Comparison of ENCODE assay signal across 29 cellular contexts in the genomic region with DNA sequence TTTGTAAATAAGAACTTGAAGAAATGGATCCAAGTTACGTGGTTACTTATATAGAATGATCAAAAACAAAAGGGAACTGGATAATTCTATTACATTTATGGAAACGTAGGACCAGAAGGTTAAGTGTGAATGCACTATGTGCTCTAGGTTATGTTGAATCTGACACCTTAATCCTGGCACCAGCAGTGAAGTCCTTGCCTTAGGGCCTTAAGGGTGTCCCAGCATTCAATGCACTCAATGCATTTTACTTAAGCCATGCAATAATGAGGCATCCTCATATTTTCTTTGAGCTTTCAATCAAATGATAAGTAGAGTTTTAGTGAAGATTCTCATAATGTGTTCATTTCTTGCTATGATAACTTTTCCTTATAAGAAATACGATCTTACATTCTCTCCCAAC.
"Had no signal": no experiment of that assay in that cellular context is flagged by ENCODE, and none has a peak within 500 bp of the region (broad histone marks: within the 10 kb centered on the region; RNA-seq: fewer than 3 reads in every experiment).

No MANE protein-coding gene starts in this region.

- H3K36me3 ChIP-seq: ascending aorta, cardiac muscle cell, WERI-Rb-1 had no signal

- H3K27me3 Mint-ChIP-seq: activated CD4-positive, alpha-beta T cell treated with anti-CD3 and anti-CD28 coated beads for 36 hours; activated CD4-positive, alpha-beta T cell treated with anti-CD3 and anti-CD28 coated beads, Interleukin-2, amount 10 ng/mL, durations not matched to agents 7 days and 5 days; activated T-cell treated with anti-CD3 and anti-CD28 coated beads, Interleukin-2, amount 50 U/mL, for 24 hours; central memory CD8-positive, alpha-beta T cell had no signal

- DNase-seq: activated CD4-positive, alpha-beta T cell treated with anti-CD3 and anti-CD28 coated beads for 36 hours; activated CD4-positive, alpha-beta T cell treated with anti-CD3 and anti-CD28 coated beads, Interleukin-2, amount 10 ng/mL, durations not matched to agents 7 days and 5 days; activated CD4-positive, alpha-beta T cell treated with anti-CD3 and anti-CD28 coated beads, Interleukin-2, amount 50 U/mL, for 48 hours; activated CD8-positive, alpha-beta T cell treated with anti-CD3 and anti-CD28 coated beads, Interleukin-2, amount 10 ng/mL, durations not matched to agents 7 days and 5 days; activated gamma-delta T cell; activated naive CD4-positive, alpha-beta T cell treated with Interleukin-2 at 50 U/mL for 16 hours; activated naive CD8-positive, alpha-beta T cell treated with anti-CD3 and anti-CD28 coated beads, Interleukin-2, amount 10 ng/mL, durations not matched to agents 7 days and 5 days; activated T-cell treated with anti-CD3 and anti-CD28 coated beads, Interleukin-2, amount 50 U/mL, for 24 hours; amygdala; KG1; MM.1S; NCI-H1048; NCI-H1436 treated with DMSO at 0.1 percent for 48 hours; NCI-H1694 treated with DMSO at 0.1 percent for 48 hours; NCI-H2029; NCI-H2171; NCI-H510A; NCI-H526; NCI-H748 treated with DMSO at 0.1 percent for 48 hours; NK-92 treated with Interleukin-12 subunit alpha and Interleukin-12 subunit beta, amount 100 ng/mL, for 24 hours; Right ventricle myocardium superior; T1000; WERI-Rb-1 had no signal

- ATAC-seq: activated CD4-positive, alpha-beta T cell treated with anti-CD3 and anti-CD28 coated beads for 36 hours; activated CD4-positive, CD25-positive, alpha-beta regulatory T cell treated with anti-CD3 and anti-CD28 coated beads, Interleukin-2, amount 50 U/mL, for 24 hours; activated CD8-positive, alpha-beta T cell treated with anti-CD3 and anti-CD28 coated beads, Interleukin-2, amount 10 ng/mL, durations not matched to agents 7 days and 5 days had no signal

- H3K4me3 Mint-ChIP-seq: activated CD4-positive, alpha-beta T cell treated with anti-CD3 and anti-CD28 coated beads for 36 hours; activated CD4-positive, alpha-beta T cell treated with anti-CD3 and anti-CD28 coated beads, Interleukin-2, amount 10 ng/mL, durations not matched to agents 7 days and 5 days; activated CD8-positive, alpha-beta T cell treated with anti-CD3 and anti-CD28 coated beads, Interleukin-2, amount 10 ng/mL, durations not matched to agents 7 days and 5 days; activated naive CD4-positive, alpha-beta T cell treated with anti-CD3 and anti-CD28 coated beads, Interleukin-2, amount 50 U/mL, for 24 hours; activated naive CD8-positive, alpha-beta T cell treated with anti-CD3 and anti-CD28 coated beads, Interleukin-2, amount 10 ng/mL, durations not matched to agents 7 days and 5 days; activated T-cell treated with anti-CD3 and anti-CD28 coated beads, Interleukin-2, amount 50 U/mL, for 24 hours; central memory CD8-positive, alpha-beta T cell had no signal

- H3K4me3 ChIP-seq: ascending aorta, cardiac muscle cell had no signal

- H3K27me3 ChIP-seq: ascending aorta, cardiac muscle cell had no signal

- H3K27ac Mint-ChIP-seq: activated CD4-positive, alpha-beta T cell treated with anti-CD3 and anti-CD28 coated beads for 36 hours; activated CD4-positive, alpha-beta T cell treated with anti-CD3 and anti-CD28 coated beads, Interleukin-2, amount 10 ng/mL, durations not matched to agents 7 days and 5 days; activated CD8-positive, alpha-beta T cell treated with anti-CD3 and anti-CD28 coated beads, Interleukin-2, amount 10 ng/mL, durations not matched to agents 7 days and 5 days; activated naive CD4-positive, alpha-beta T cell treated with anti-CD3 and anti-CD28 coated beads, Interleukin-2, amount 50 U/mL, for 24 hours; activated naive CD8-positive, alpha-beta T cell treated with anti-CD3 and anti-CD28 coated beads, Interleukin-2, amount 10 ng/mL, durations not matched to agents 7 days and 5 days; activated T-cell treated with anti-CD3 and anti-CD28 coated beads, Interleukin-2, amount 50 U/mL, for 24 hours; activated T-helper 2 cell treated with anti-CD3 and anti-CD28 coated beads, Interferon-gamma antibody, Interleukin-2, Interleukin-4, amounts not matched to agents 10 μg/mL and 5 μg/mL and 100 μg/mL, durations not matched to agents 14 hours and 24 hours and 36 hours had no signal

- H3K9me3 ChIP-seq: ascending aorta had no signal

- H3K9me3 Mint-ChIP-seq: activated naive CD4-positive, alpha-beta T cell treated with anti-CD3 and anti-CD28 coated beads, Interleukin-2, amount 50 U/mL, for 24 hours; activated T-cell treated with anti-CD3 and anti-CD28 coated beads, Interleukin-2, amount 50 U/mL, for 24 hours; central memory CD8-positive, alpha-beta T cell had no signal

- H3K36me3 Mint-ChIP-seq: activated naive CD4-positive, alpha-beta T cell treated with anti-CD3 and anti-CD28 coated beads, Interleukin-2, amount 50 U/mL, for 24 hours had no signal

- H3K4me1 Mint-ChIP-seq: central memory CD8-positive, alpha-beta T cell had no signal

- H3K4me1 ChIP-seq: ascending aorta had no signal
